ENCODE assay signal across 11 cellular contexts in genomic region chr3:49501258-49501609, GRCh38. TPM values are rescaled to one million over a fixed set of nuclear protein-coding genes. Genes with fewer than 3 reads are reported as not detected.
DNase-seq lines count a peak whose midpoint lies in the region; ATAC-seq lines count a peak whose summit lies in the region.
"Had no signal": no experiment of that assay in that cellular context is flagged by ENCODE, and none has a peak within 500 bp of the region (broad histone marks: within the 10 kb centered on the region; RNA-seq: fewer than 3 reads in every experiment).

No MANE protein-coding gene starts in this region.

- no peak overlapping the region for H2BK120ac ChIP-seq in trophoblast cell (ENCODE audit: insufficient read depth, low read length, poor library complexity)

- intact Hi-C loops in Right ventricle myocardium inferior (cut with DNase I), result no loop called here
- intact Hi-C loops in cardiac septum (cut with DNase I), result no loop called here
- intact Hi-C loops in left cardiac atrium (cut with DNase I), result no loop called here

- ATAC-seq in Right ventricle myocardium inferior (peak; percentile 35), left cardiac atrium (peak; percentile 17 to 62), GM18511 (IDR thresholded peaks at IDR 0.05; ENCODE audit: unreplicated experiment) (no peak), HG03457 (IDR thresholded peaks at IDR 0.05; ENCODE audit: unreplicated experiment) (no peak)

- no peaks in the 10 kb centered on the region for H3K27me3 ChIP-seq in trophoblast cell (ENCODE audit: insufficient read depth, low read length)

- no peak overlapping the region for H2BK5ac ChIP-seq in trophoblast cell (ENCODE audit: low read depth, low read length, poor library complexity)

- H3K79me1 ChIP-seq in trophoblast cell (ENCODE audit: low read length), result peaks cover 1% of the 10 kb centered on the region

- H3K79me2 ChIP-seq in trophoblast cell (ENCODE audit: control insufficient read depth, insufficient read depth, low read length, poor library complexity), result peaks cover 15% of the 10 kb centered on the region

- H3K9me3 ChIP-seq in trophoblast cell (ENCODE audit: insufficient read depth, low read depth, low read length), result no peaks in the 10 kb centered on the region

- H3K23ac ChIP-seq in trophoblast cell (ENCODE audit: low read length), result no peak overlapping the region

- H3K14ac ChIP-seq in trophoblast cell (ENCODE audit: low read length), result no peak overlapping the region

- H3K9ac ChIP-seq in trophoblast cell (ENCODE audit: low read length), result no peak overlapping the region

- H3K4me1 ChIP-seq in trophoblast cell (ENCODE audit: control insufficient read depth in 1 of 2, insufficient read depth in 2 of 2, low read length in 2 of 2), result peaks cover 4 to 7% of the 10 kb centered on the region in 2 experiments

- WGBS in trophoblast cell (ENCODE audit: extremely low coverage, insufficient coverage, insufficient read length), result no CpG with 5 or more reads among the region's 3 CpGs

- no peak overlapping the region for H2BK12ac ChIP-seq in trophoblast cell (ENCODE audit: low read length)

- H3K36me3 ChIP-seq in trophoblast cell (ENCODE audit: control insufficient read depth in 1 of 2, insufficient read depth in 2 of 2, low read length in 2 of 2), result peaks cover 7 to 9% of the 10 kb centered on the region in 2 experiments

- H3K4ac ChIP-seq in trophoblast cell (ENCODE audit: low read depth, low read length), result peak overlapping the region; percentile 10

- no peak overlapping the region for H3K18ac ChIP-seq in trophoblast cell (ENCODE audit: low read length)

- no peak for DNase-seq in Right ventricle myocardium inferior (ENCODE audit: missing footprints)
- DNase-seq in cardiac septum (ENCODE audit: low spot score), result no peak
- DNase-seq in left cardiac atrium, result no peak
- DNase-seq in trophoblast cell, result no peak
- DNase-seq in RPMI8226, result no peak
- DNase-seq in mucosa of gallbladder (ENCODE audit: low spot score), result no peak
- DNase-seq: DND-41, endodermal cell, NCI-H2107 had no signal

- H4K8ac ChIP-seq in trophoblast cell (ENCODE audit: low read depth, low read length), result no peak overlapping the region

- H2AK5ac ChIP-seq in trophoblast cell (ENCODE audit: low read length), result no peak overlapping the region

- no peak overlapping the region for H4K91ac ChIP-seq in trophoblast cell (ENCODE audit: low read depth, low read length)

- no peak overlapping the region for H2AFZ ChIP-seq in trophoblast cell (ENCODE audit: insufficient read depth, low read length, poor library complexity)

- H3K27ac ChIP-seq in trophoblast cell (ENCODE audit: low read depth, low read length), result no peak overlapping the region

- H3K4me3 ChIP-seq in trophoblast cell (ENCODE audit: low read depth, low read length), result no peak overlapping the region

- H4K12ac ChIP-seq in trophoblast cell (ENCODE audit: low read depth, low read length), result no peak overlapping the region

- no peak overlapping the region for H3K4me2 ChIP-seq in trophoblast cell (ENCODE audit: low read length)

RNA-seq across cellular contexts. Expression of gene DAG1, which starts 31.2 kb away (rescaled TPM):
- 129 TPM for total RNA-seq in Right ventricle myocardium inferior
- total RNA-seq in cardiac septum, result 130 TPM
- total RNA-seq in left cardiac atrium, result 100 to 1,000 TPM in 1 of 2 donors, 10 to 100 TPM in 1; 91.4 to 100 TPM
- polyA plus RNA-seq in trophoblast cell (2013), result 255 and 272 TPM in 2 replicates
- 139 TPM for total RNA-seq in mucosa of gallbladder

RNA-seq across cellular contexts. Expression of gene BSN, which starts 53.0 kb away (rescaled TPM):
- total RNA-seq in Right ventricle myocardium inferior (0.27 TPM), cardiac septum (1.00 TPM), left cardiac atrium (under 1 TPM; 0.27 to 0.39 TPM), mucosa of gallbladder (0.81 TPM)
- polyA plus RNA-seq in trophoblast cell (2013), result 0.29 and 0.34 TPM in 2 replicates

Comparison
In these comparisons a context has a peak if more than half of its experiments do, and no peak if none do; other contexts are left out.
1. ATAC-seq: peak in Right ventricle myocardium inferior (single experiment) and left cardiac atrium (2 of 2); none in GM18511 (single experiment) and HG03457 (single experiment).